ENCODE assay signal across 36 cellular contexts in genomic region chr2:198141726-198142125, GRCh38.
"Had no signal": no experiment of that assay in that cellular context is flagged by ENCODE, and none has a peak within 500 bp of the region (broad histone marks: within the 10 kb centered on the region; RNA-seq: fewer than 3 reads in every experiment).

No MANE protein-coding gene starts in this region.

- H3K4me1 ChIP-seq: adrenal gland, body of pancreas, breast epithelium, Peyer's patch had no signal

- H3K9me3 ChIP-seq: adrenal gland, body of pancreas, breast epithelium, Peyer's patch had no signal

- H3K4me3 ChIP-seq: adrenal gland, body of pancreas, breast epithelium, Peyer's patch had no signal

- H3K27ac ChIP-seq: adrenal gland, body of pancreas, breast epithelium, Peyer's patch, RWPE1, VCaP had no signal

- FAIRE-seq: astrocyte had no signal

- DNase-seq: activated B cell treated with CpG ODN at 0.5 μM for 24 hours; activated CD4-positive, alpha-beta memory T cell treated with anti-CD3 and anti-CD28 coated beads for 36 hours; activated CD4-positive, alpha-beta T cell treated with anti-CD3 and anti-CD28 coated beads for 4 hours; activated CD4-positive, alpha-beta T cell treated with anti-CD3 and anti-CD28 coated beads, Interleukin-2, amount 50 U/mL, for 1 hour; activated CD4-positive, CD25-positive, alpha-beta regulatory T cell treated with anti-CD3 and anti-CD28 coated beads, Interleukin-2, amount 50 U/mL, for 72 hours; activated CD8-positive, alpha-beta memory T cell treated with anti-CD3 and anti-CD28 coated beads, Interleukin-2, amount 50 U/mL, for 4 hours; activated gamma-delta T cell treated with Interleukin-2 at 50 U/mL for 16 hours; activated naive CD4-positive, alpha-beta T cell treated with anti-CD3 and anti-CD28 coated beads for 36 hours; activated T-cell treated with anti-CD3 and anti-CD28 coated beads for 4 hours; activated T-cell treated with anti-CD3 and anti-CD28 coated beads, Interleukin-2, amount 50 U/mL, for 4 hours; adrenal gland; body of pancreas; caudate nucleus; Karpas-422; NCI-H1105; NCI-H1436; NCI-H1694; NCI-H1930; NCI-H2081 treated with DMSO at 0.1 percent for 48 hours; NCI-H510A; NCI-H526; NCI-H748 treated with DMSO at 0.1 percent for 48 hours; NK-92 treated with Interleukin-12 subunit alpha and Interleukin-12 subunit beta, amount 100 ng/mL, for 24 hours; PC-3; Peyer's patch; SIG-M5; SW 1271; T-helper 1 cell; T-helper 2 cell; T-helper 9 cell had no signal

- H3K36me3 ChIP-seq: adrenal gland, breast epithelium, Peyer's patch had no signal

- H3K27me3 ChIP-seq: adrenal gland, body of pancreas, breast epithelium, Peyer's patch had no signal

- ATAC-seq: activated naive CD4-positive, alpha-beta T cell treated with anti-CD3 and anti-CD28 coated beads, Interleukin-2, amount 50 U/mL, for 72 hours; activated T-cell treated with anti-CD3 and anti-CD28 coated beads, Interleukin-2, amount 50 U/mL, for 4 hours; body of pancreas; PC-3; Right ventricle myocardium inferior had no signal
